ENCODE assay signal across 1 cellular context in the genomic region with DNA sequence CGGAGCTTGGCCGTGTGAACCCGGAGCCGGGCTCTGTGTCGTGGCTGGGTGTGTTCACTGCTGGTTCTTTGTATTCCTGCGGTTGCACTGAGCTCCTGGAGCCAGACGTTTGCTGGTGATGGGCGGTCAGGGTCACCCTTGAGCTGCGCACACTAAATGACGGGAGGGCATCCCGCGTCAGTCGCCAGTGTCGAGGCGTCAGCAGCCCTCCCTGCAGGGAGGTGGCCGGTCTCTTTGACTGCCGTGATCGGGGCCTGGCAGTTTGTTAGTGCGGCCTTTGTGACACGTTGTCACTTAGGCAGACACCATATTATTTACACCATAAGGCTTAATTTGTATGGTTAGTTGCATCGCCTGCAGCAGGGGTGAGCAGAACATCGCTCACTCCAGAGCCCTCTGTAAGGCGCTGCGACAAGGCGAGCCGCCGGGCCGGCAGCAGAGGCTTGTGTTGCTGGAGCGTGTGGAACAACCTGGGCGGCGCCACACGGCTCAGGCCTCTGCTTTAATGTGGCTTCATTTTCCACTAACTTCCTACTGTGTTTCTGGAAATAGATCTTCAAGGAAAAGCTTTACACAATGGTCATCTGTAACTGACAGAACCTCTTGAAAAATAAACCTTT.
A peak's percentile ranks its signal among the peaks of the same experiment; 100 is the strongest.
TF ChIP-seq lines count a peak whose summit lies in the region.

No MANE protein-coding gene starts in this region.

TF ChIP-seq in K562, 482 proteins besides CTCF, POLR2A, EP300 and RAD21:
- TF ChIP-seq ETV6 (IDR thresholded peaks at IDR 0.05; ENCODE audit: borderline replicate concordance in 1 of 2, low read depth in 2 of 2, low read length in 1 of 2) (no peak), ETV6 (CRISPR knock-in tag; IDR thresholded peaks at IDR 0.05; ENCODE audit: borderline replicate concordance) (no peak), RBFOX2 (IDR thresholded peaks at IDR 0.05; ENCODE audit: low read depth, low read length) (peak; percentile 51), POLR2G (IDR thresholded peaks at IDR 0.05; ENCODE audit: low read depth, low read length) (0 out of 2 replicates have a peak, but pooled peaks have one; percentile 45)
- TF ChIP-seq, protein P1, sequence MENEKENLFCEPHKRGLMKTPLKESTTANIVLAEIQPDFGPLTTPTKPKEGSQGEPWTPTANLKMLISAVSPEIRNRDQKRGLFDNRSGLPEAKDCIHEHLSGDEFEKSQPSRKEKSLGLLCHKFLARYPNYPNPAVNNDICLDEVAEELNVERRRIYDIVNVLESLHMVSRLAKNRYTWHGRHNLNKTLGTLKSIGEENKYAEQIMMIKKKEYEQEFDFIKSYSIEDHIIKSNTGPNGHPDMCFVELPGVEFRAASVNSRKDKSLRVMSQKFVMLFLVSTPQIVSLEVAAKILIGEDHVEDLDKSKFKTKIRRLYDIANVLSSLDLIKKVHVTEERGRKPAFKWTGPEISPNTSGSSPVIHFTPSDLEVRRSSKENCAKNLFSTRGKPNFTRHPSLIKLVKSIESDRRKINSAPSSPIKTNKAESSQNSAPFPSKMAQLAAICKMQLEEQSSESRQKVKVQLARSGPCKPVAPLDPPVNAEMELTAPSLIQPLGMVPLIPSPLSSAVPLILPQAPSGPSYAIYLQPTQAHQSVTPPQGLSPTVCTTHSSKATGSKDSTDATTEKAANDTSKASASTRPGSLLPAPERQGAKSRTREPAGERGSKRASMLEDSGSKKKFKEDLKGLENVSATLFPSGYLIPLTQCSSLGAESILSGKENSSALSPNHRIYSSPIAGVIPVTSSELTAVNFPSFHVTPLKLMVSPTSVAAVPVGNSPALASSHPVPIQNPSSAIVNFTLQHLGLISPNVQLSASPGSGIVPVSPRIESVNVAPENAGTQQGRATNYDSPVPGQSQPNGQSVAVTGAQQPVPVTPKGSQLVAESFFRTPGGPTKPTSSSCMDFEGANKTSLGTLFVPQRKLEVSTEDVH (IDR thresholded peaks at IDR 0.05; ENCODE audit: low read depth, partially characterized antibody) = no peak
